8 cellular contexts compared by ENCODE assay signal in genomic region chr1:40078512-40079333, GRCh38. TPM values are rescaled to one million over a fixed set of nuclear protein-coding genes. Genes with fewer than 3 reads are reported as not detected.
DNase-seq lines count a peak whose midpoint lies in the region; ATAC-seq, FAIRE-seq and TF ChIP-seq lines count a peak whose summit lies in the region.

No MANE protein-coding gene starts in this region.

- H4K20me1 ChIP-seq in GM23338 (replicated peaks; ENCODE audit: insufficient read depth) (peaks cover 2% of the 10 kb centered on the region; the same call in 1 of the 2 replicates), endothelial cell of umbilical vein (replicated peaks; ENCODE audit: control insufficient read depth, extremely low read depth, insufficient read depth, low read length) (no peaks in the 10 kb centered on the region)

- no peaks in the 10 kb centered on the region for H3K9me3 Mint-ChIP-seq in GM23338
- no peaks in the 10 kb centered on the region for H3K9me3 Mint-ChIP-seq in natural killer cell

- no peak overlapping the region for H3K9ac ChIP-seq in endothelial cell of umbilical vein (replicated peaks; ENCODE audit: extremely low read depth, insufficient read depth, low read length)

- H3K4me1 Mint-ChIP-seq in GM23338 (no peaks in the 10 kb centered on the region), natural killer cell (peaks cover 0 to 21% of the 10 kb centered on the region in 2 donors)

- H3K27me3 ChIP-seq in BJ (ENCODE audit: control insufficient read depth, insufficient read depth, low read length) (no peaks in the 10 kb centered on the region), GM23338 (ENCODE audit: insufficient read depth) (no peaks in the 10 kb centered on the region), endothelial cell of umbilical vein (ENCODE audit: control insufficient read depth in 2 of 2, insufficient read depth in 2 of 2, low read length in 2 of 2) (no peaks in the 10 kb centered on the region)

- H3K4me1 ChIP-seq in GM23338 (ENCODE audit: insufficient read depth) (no peaks in the 10 kb centered on the region), endothelial cell of umbilical vein (ENCODE audit: control insufficient read depth, extremely low read depth, insufficient read depth, low read length) (no peaks in the 10 kb centered on the region)

- FAIRE-seq in endothelial cell of umbilical vein (lab: Jason Lieb, UNC), result peak; percentile 81

- no peak overlapping the region for H3K27ac ChIP-seq in GM23338 (ENCODE audit: low read depth)
- H3K27ac ChIP-seq in endothelial cell of umbilical vein (ENCODE audit: insufficient read depth, low read depth, low read length), result no peak overlapping the region

- no TSS peak for BruUV-seq in endothelial cell of umbilical vein (replicated peaks; lab: Mats Ljungman, UMichigan)

- H3K9me3 ChIP-seq in endothelial cell of umbilical vein (replicated peaks; ENCODE audit: control insufficient read depth, insufficient read depth, low read length), result no peaks in the 10 kb centered on the region

- H2AFZ ChIP-seq in GM23338 (no peak overlapping the region), endothelial cell of umbilical vein (ENCODE audit: low read depth, low read length) (no peak overlapping the region)

- H3K36me3 Mint-ChIP-seq in GM23338 (ENCODE audit: low read depth) (peaks cover 65% of the 10 kb centered on the region), natural killer cell (no peaks in the 10 kb centered on the region)

- H3K36me3 ChIP-seq in BJ (ENCODE audit: control insufficient read depth, insufficient read depth, low read length), result peaks cover 2% of the 10 kb centered on the region; the same call in 1 of the 2 replicates
- peaks cover 40% of the 10 kb centered on the region for H3K36me3 ChIP-seq in GM23338 (ENCODE audit: insufficient read depth)
- H3K36me3 ChIP-seq in endothelial cell of umbilical vein (ENCODE audit: control insufficient read depth in 2 of 2, extremely low read depth in 1 of 2, insufficient read depth in 2 of 2, low read length in 2 of 2), result peaks cover 8% of the 10 kb centered on the region in 2 experiments

- H3K4me2 ChIP-seq in GM23338, result no peak overlapping the region
- no peak overlapping the region for H3K4me2 ChIP-seq in endothelial cell of umbilical vein (ENCODE audit: insufficient read depth, low read length)

- ATAC-seq in GM23338 (peak; percentile 94), natural killer cell (peak; percentile 81 to 95 (median 83)), GM18867 (IDR thresholded peaks at IDR 0.05; ENCODE audit: unreplicated experiment) (no peak), HG02588 (IDR thresholded peaks at IDR 0.05; ENCODE audit: unreplicated experiment) (no peak)

- peaks cover 9% of the 10 kb centered on the region; the same call in 1 of the 2 replicates for H3F3A ChIP-seq in GM23338 (replicated peaks; ENCODE audit: low read depth)

- no peak for DNase-seq in BJ (ENCODE audit: low read depth)
- DNase-seq in GM23338 (ENCODE audit: low spot score), result peak; percentile 88
- peak; percentile 46 for DNase-seq in NCI-H345 (lab: John Stamatoyannopoulos, UW)
- peak; percentile 64 for DNase-seq in activated CD4-positive, alpha-beta T cell treated with anti-CD3 and anti-CD28 coated beads for 48 hours
- DNase-seq in endothelial cell of umbilical vein (ENCODE audit: low read depth, low spot score), result peak; percentile 60
- no peak for DNase-seq in natural killer cell

- no peak for TF ChIP-seq POLR2A in endothelial cell of umbilical vein (IDR thresholded peaks at IDR 0.05; ENCODE audit: low read depth, low read length)

- dilution Hi-C loops in endothelial cell of umbilical vein (cut with MboI; ENCODE audit: extremely low pct_ligation_motif_present, low sequenced_read_pairs), result no loop called here

- no peaks in the 10 kb centered on the region for H3K9me1 ChIP-seq in endothelial cell of umbilical vein (replicated peaks; ENCODE audit: control insufficient read depth, extremely low read depth, insufficient read depth, low read length)

- H3K79me2 ChIP-seq in GM23338 (replicated peaks; ENCODE audit: insufficient read depth) (no peaks in the 10 kb centered on the region), endothelial cell of umbilical vein (ENCODE audit: control insufficient read depth, insufficient read depth, low read length) (no peaks in the 10 kb centered on the region)

- no peak overlapping the region for H3K4me3 Mint-ChIP-seq in GM23338
- no peak overlapping the region for H3K4me3 Mint-ChIP-seq in natural killer cell

- intact Hi-C loops in endothelial cell of umbilical vein (cut with micrococcal nuclease) (loop anchor here (1.0 kb wide), 1 partner anchor 179 kb away; no protein-coding TSS in a partner anchor), natural killer cell (cut with micrococcal nuclease) (loop anchor here (10.0 kb wide), 1 partner anchor 326 kb away; no protein-coding TSS in a partner anchor)

- no peaks in the 10 kb centered on the region for H3K9me2 ChIP-seq in GM23338 (ENCODE audit: insufficient read depth)

- H3K27ac Mint-ChIP-seq in GM23338 (no peak overlapping the region), natural killer cell (peak overlapping the region; percentile 42 to 44)

- H3K4me3 ChIP-seq in BJ (ENCODE audit: low read depth, low read length) (no peak overlapping the region), GM23338 (no peak overlapping the region), endothelial cell of umbilical vein (replicated peaks in 1 of 3; ENCODE audit: insufficient read depth in 1 of 3, low read depth in 1 of 3, low read length in 3 of 3) (no peak overlapping the region)

- CTCF ChIA-PET in BJ (lab: Yijun Ruan, JAX) (interaction anchor here (0.7 to 8.9 kb wide), 13 partner anchors 9 to 326 kb away, joined by 3 to 73 read pairs (median 4); no protein-coding TSS in a partner anchor), endothelial cell of umbilical vein (lab: Charles Lee) (interaction anchor here (0.8 to 11.6 kb wide), 8 partner anchors 47 to 360 kb away, joined by 3 to 148 read pairs (median 4); no protein-coding TSS in a partner anchor)

- peak; percentile 82 for TF ChIP-seq CTCF in BJ (IDR thresholded peaks at IDR 0.05; ENCODE audit: insufficient read depth, low read depth, low read length)
- peak; percentile 78 to 82 for TF ChIP-seq CTCF in GM23338 (conservative IDR thresholded peaks at IDR 0.05; ENCODE audit: low read depth in 2 of 2)
- TF ChIP-seq CTCF in endothelial cell of umbilical vein (IDR thresholded peaks at IDR 0.05; ENCODE audit: extremely low read depth in 1 of 2, insufficient read depth in 1 of 2, low read depth in 1 of 2, low read length in 2 of 2), result peak; percentile 63 to 78
- peak; percentile 84 for TF ChIP-seq CTCF in natural killer cell (IDR thresholded peaks at IDR 0.05)

- POLR2A ChIA-PET in BJ (lab: Charles Lee) (interaction anchor here (0.6 kb wide), 1 partner anchor 430 kb away, joined by 3 read pairs; the partner anchor contains the start of gene EXO5), endothelial cell of umbilical vein (lab: Charles Lee) (no interaction called here)

- H3K27me3 Mint-ChIP-seq in GM23338 (ENCODE audit: insufficient read depth, low read depth, poor library complexity), result no peaks in the 10 kb centered on the region
- no peaks in the 10 kb centered on the region for H3K27me3 Mint-ChIP-seq in natural killer cell (ENCODE audit: low read depth in 2 of 2)

TF ChIP-seq in GM23338, 12 proteins besides CTCF, POLR2A, EP300 and RAD21 (continues in another document):
- TF ChIP-seq ZNF331 (CRISPR knock-in tag; IDR thresholded peaks at IDR 0.05; ENCODE audit: low read depth) (no peak), NANOG (IDR thresholded peaks at IDR 0.05; ENCODE audit: borderline replicate concordance) (no peak)

TF ChIP-seq in endothelial cell of umbilical vein, 7 proteins besides CTCF, POLR2A, EP300 and RAD21 (continues in another document):
- TF ChIP-seq GATA2 (IDR thresholded peaks at IDR 0.05; ENCODE audit: insufficient read depth, insufficient read length, low read depth, low read length), result no peak
- TF ChIP-seq FOS (IDR thresholded peaks at IDR 0.05; ENCODE audit: borderline replicate concordance, insufficient read depth, low read length), result no peak
- no peak for TF ChIP-seq JUN (IDR thresholded peaks at IDR 0.05; ENCODE audit: borderline replicate concordance, insufficient read depth, insufficient read length, low read depth)
- TF ChIP-seq EZH2 (IDR thresholded peaks at IDR 0.05; ENCODE audit: borderline replicate concordance, low read depth, low read length, severe bottlenecking), result no peak
- TF ChIP-seq POLR2AphosphoS5 (IDR thresholded peaks at IDR 0.05; ENCODE audit: insufficient read depth, low read depth, low read length), result no peak
- no peak for TF ChIP-seq MYC (IDR thresholded peaks at IDR 0.05; ENCODE audit: low read depth, low read length)

RNA-seq across cellular contexts. Expression of gene PPT1, which starts 18.3 kb away (rescaled TPM):
- polyA plus RNA-seq in BJ (2011; rRNA removed) (46.6 and 48.7 TPM in 2 replicates), GM23338 (2016; fragmentation: Nextera tagmentation; extraction: Ambion mirVana) (59.4 and 67.4 TPM in 2 replicates), endothelial cell of umbilical vein (53.3 and 58.0 TPM in 2 replicates)
- 17.8 and 20.6 TPM in 2 replicates for polyA minus RNA-seq in BJ (2011; rRNA and poly(A)+ RNA removed)
- 202 and 234 TPM in 2 replicates for total RNA-seq in GM23338 (2014; rRNA removed; shearing (Covaris generic))
- total RNA-seq in endothelial cell of umbilical vein (121 and 131 TPM in 2 replicates), natural killer cell (10 to 100 TPM; 24.9 to 34.5 (median 29.9) TPM)
- 62.8 and 70.7 TPM in 2 replicates for polyA plus RNA-seq in endothelial cell of umbilical vein (2011; cell fraction: cytosol; rRNA removed)
- 30.8 and 36.8 TPM in 2 replicates for polyA plus RNA-seq in endothelial cell of umbilical vein (2011; cell fraction: nucleus; rRNA removed)
- 87.7 and 126 TPM in 2 replicates for polyA plus RNA-seq in endothelial cell of umbilical vein (2012)
- polyA minus RNA-seq in endothelial cell of umbilical vein, result 81.5 and 136 TPM in 2 replicates
- polyA minus RNA-seq in endothelial cell of umbilical vein (2011; cell fraction: cytosol; rRNA and poly(A)+ RNA removed), result 60.6 TPM
- 25.8 TPM in 2 replicates for polyA minus RNA-seq in endothelial cell of umbilical vein (2011; cell fraction: nucleus; rRNA and poly(A)+ RNA removed)

RNA-seq across cellular contexts. Expression of gene CAP1, which starts 38.2 kb away (rescaled TPM):
- polyA plus RNA-seq in BJ (2011; rRNA removed) (585 and 769 TPM in 2 replicates), GM23338 (2016; fragmentation: Nextera tagmentation; extraction: Ambion mirVana) (109 and 133 TPM in 2 replicates), endothelial cell of umbilical vein (187 and 191 TPM in 2 replicates)
- 190 and 346 TPM in 2 replicates for polyA minus RNA-seq in BJ (2011; rRNA and poly(A)+ RNA removed)
- total RNA-seq in GM23338 (2014; rRNA removed; shearing (Covaris generic)), result 222 and 254 TPM in 2 replicates
- total RNA-seq in endothelial cell of umbilical vein (415 and 427 TPM in 2 replicates), natural killer cell (100 to 1,000 TPM; 482 to 541 (median 537) TPM)
- 229 and 245 TPM in 2 replicates for polyA plus RNA-seq in endothelial cell of umbilical vein (2011; cell fraction: cytosol; rRNA removed)
- polyA plus RNA-seq in endothelial cell of umbilical vein (2011; cell fraction: nucleus; rRNA removed), result 169 and 215 TPM in 2 replicates
- 240 and 383 TPM in 2 replicates for polyA plus RNA-seq in endothelial cell of umbilical vein (2012)
- 260 and 283 TPM in 2 replicates for polyA minus RNA-seq in endothelial cell of umbilical vein
- polyA minus RNA-seq in endothelial cell of umbilical vein (2011; cell fraction: cytosol; rRNA and poly(A)+ RNA removed), result 65.5 TPM
- polyA minus RNA-seq in endothelial cell of umbilical vein (2011; cell fraction: nucleus; rRNA and poly(A)+ RNA removed), result 82.5 and 108 TPM in 2 replicates

Comparison
In these comparisons a context has a peak if more than half of its experiments do, and no peak if none do; other contexts are left out.
1. DNase-seq: peak in GM23338 (single experiment), NCI-H345 (single experiment), activated CD4-positive, alpha-beta T cell treated with anti-CD3 and anti-CD28 coated beads for 48 hours (single experiment) and endothelial cell of umbilical vein (single experiment); none in BJ (single experiment) and natural killer cell (single experiment).
2. ATAC-seq: peak in GM23338 (single experiment) and natural killer cell (3 of 3); none in GM18867 (single experiment) and HG02588 (single experiment).
3. Peak in every context shown above with its lines, with median percentiles within 50 percentile points of each other: CTCF ChIP-seq.